Comparison of ENCODE assay signal across 8 cellular contexts in the genomic region with DNA sequence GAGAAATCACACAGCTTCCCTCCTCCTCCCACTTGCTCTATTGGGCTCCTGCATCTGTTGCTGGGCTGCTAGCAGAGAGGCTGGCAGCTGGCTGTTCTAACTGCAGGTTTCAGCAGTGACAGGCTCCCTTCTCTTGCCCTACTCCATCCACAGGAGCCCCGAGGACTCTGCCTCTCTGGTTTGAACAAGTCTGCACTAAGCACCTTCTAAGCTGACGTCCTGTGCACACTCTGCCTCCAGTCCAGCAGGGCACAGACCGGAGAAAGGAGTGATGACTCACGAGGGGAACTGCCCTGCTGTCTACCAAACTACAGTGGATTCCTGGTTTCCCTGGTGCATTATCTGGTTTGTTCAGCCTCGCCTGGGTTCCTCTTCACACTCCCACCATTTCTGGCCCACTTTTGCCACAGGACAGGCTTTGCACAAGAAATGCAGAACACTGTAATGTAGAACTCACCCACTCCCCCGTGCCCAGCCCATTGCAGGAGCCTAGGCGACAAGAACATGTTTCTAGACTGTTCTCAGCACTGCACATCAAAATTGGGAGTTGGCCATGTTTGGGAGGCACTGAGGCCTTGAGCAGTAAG. TPM values are rescaled to one million over a fixed set of nuclear protein-coding genes. Genes with fewer than 3 reads are reported as not detected.
DNase-seq lines count a peak whose midpoint lies in the region; ATAC-seq and TF ChIP-seq lines count a peak whose summit lies in the region.

No MANE protein-coding gene starts in this region.

- peak overlapping the region; percentile 65 for H3K4me3 Mint-ChIP-seq in natural killer cell
- H3K4me3 Mint-ChIP-seq in progenitor cell of endocrine pancreas (ENCODE audit: low read depth): no peak overlapping the region

- peaks cover 6% of the 10 kb centered on the region for H3K36me3 Mint-ChIP-seq in natural killer cell
- H3K36me3 Mint-ChIP-seq in progenitor cell of endocrine pancreas (ENCODE audit: insufficient read depth): no peaks in the 10 kb centered on the region

- H3K9me3 Mint-ChIP-seq in natural killer cell (peaks cover under 1 to 2% of the 10 kb centered on the region in 2 donors), progenitor cell of endocrine pancreas (ENCODE audit: low read depth) (no peaks in the 10 kb centered on the region)

- no peak overlapping the region for H3K4me3 ChIP-seq in choroid plexus epithelial cell (ENCODE audit: low read depth, low read length)

- DNase-seq in GF-D8 (lab: John Stamatoyannopoulos, UW): peak; percentile 89
- DNase-seq in NOMO-1 treated with dmso at 0.1 percent for 144 hours (lab: John Stamatoyannopoulos, UW; ENCODE audit: unreplicated experiment): peak; percentile 68
- DNase-seq in choroid plexus epithelial cell (ENCODE audit: low read depth): peak; percentile 13
- peak; percentile 40 for DNase-seq in natural killer cell
- no peak for DNase-seq in stimulated activated CD4-positive, alpha-beta T cell treated with anti-CD3 and anti-CD28 coated beads, Interleukin-4, amount 100 ng/mL, for 4 hours
- no peak for DNase-seq in OCI-M2 (lab: John Stamatoyannopoulos, UW; ENCODE audit: unreplicated experiment)
- no peak for DNase-seq in progenitor cell of endocrine pancreas (ENCODE audit: low spot score, unreplicated experiment)

- H3K27me3 Mint-ChIP-seq in natural killer cell (ENCODE audit: low read depth in 2 of 2) (no peaks in the 10 kb centered on the region), progenitor cell of endocrine pancreas (peaks cover 18% of the 10 kb centered on the region)

- TF ChIP-seq CTCF in choroid plexus epithelial cell (conservative IDR thresholded peaks at IDR 0.05; ENCODE audit: low read depth, low read length) (no peak), natural killer cell (IDR thresholded peaks at IDR 0.05) (no peak), progenitor cell of endocrine pancreas (IDR thresholded peaks at IDR 0.05; ENCODE audit: unreplicated experiment) (no peak)

- ATAC-seq in natural killer cell (peak; percentile 51 to 63 (median 51)), HG02763 (IDR thresholded peaks at IDR 0.05; ENCODE audit: unreplicated experiment) (no peak)

- H3K27ac Mint-ChIP-seq in natural killer cell: peak overlapping the region; percentile 93 to 96
- H3K27ac Mint-ChIP-seq in progenitor cell of endocrine pancreas: no peak overlapping the region

- intact Hi-C loops in natural killer cell (cut with micrococcal nuclease): no loop called here

- H3K4me1 Mint-ChIP-seq in natural killer cell: peaks cover 95 to 96% of the 10 kb centered on the region in 2 donors
- peaks cover 1% of the 10 kb centered on the region for H3K4me1 Mint-ChIP-seq in progenitor cell of endocrine pancreas (ENCODE audit: low read depth)

RNA-seq across cellular contexts. Expression of gene IL10RA, which starts 26.0 kb away (rescaled TPM):
- 100 to 1,000 TPM; 263 to 286 (median 268) TPM for total RNA-seq in natural killer cell
- 0.62 and 0.72 TPM in 2 replicates for total RNA-seq in progenitor cell of endocrine pancreas

Comparison
In these comparisons a context has a peak if more than half of its experiments do, and no peak if none do; other contexts are left out.
1. DNase-seq: peak in GF-D8 (single experiment), NOMO-1 treated with dmso at 0.1 percent for 144 hours (single experiment), choroid plexus epithelial cell (single experiment) and natural killer cell (single experiment); none in stimulated activated CD4-positive, alpha-beta T cell treated with anti-CD3 and anti-CD28 coated beads, Interleukin-4, amount 100 ng/mL, for 4 hours (0 of 2), OCI-M2 (single experiment) and progenitor cell of endocrine pancreas (single experiment).
2. RNA of gene IL10RA, which starts 26.0 kb away (total RNA-seq): 263 to 286 TPM in natural killer cell; 0.62 to 0.72 TPM in progenitor cell of endocrine pancreas; every median in the first group is over 100 times any median in the second.